Comparison of ENCODE assay signal across 11 cellular contexts in the genomic region with DNA sequence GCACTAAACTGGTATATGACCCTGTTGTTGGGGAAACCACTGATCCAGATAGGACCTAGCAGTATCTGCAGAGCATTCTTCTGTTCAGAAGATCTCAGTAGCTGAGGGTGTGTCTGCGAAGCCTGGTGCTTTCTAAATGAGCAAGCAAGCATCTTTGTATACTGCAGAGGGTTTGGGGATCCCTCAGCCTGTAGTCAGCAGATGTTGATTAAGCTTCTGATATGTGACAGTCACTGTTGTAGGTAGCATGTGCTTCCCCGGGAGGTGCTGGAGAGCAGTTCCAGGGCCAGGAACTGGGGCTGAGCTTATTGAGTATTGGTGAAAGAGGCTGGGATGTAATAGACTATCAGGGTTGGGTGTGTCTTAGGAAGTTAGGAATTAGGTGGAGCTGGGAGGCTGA. TPM values are rescaled to one million over a fixed set of nuclear protein-coding genes. Genes with fewer than 3 reads are reported as not detected.
DNase-seq lines count a peak whose midpoint lies in the region; ATAC-seq and TF ChIP-seq lines count a peak whose summit lies in the region.
"Had no signal": no experiment of that assay in that cellular context is flagged by ENCODE, and none has a peak within 500 bp of the region (broad histone marks: within the 10 kb centered on the region; RNA-seq: fewer than 3 reads in every experiment).

No MANE protein-coding gene starts in this region.

- H2AFZ ChIP-seq in mesenchymal stem cell (ENCODE audit: low read depth, low read length) = no peak overlapping the region

- DNase-seq in AG10803 (ENCODE audit: low read depth) = no peak
- no peak for DNase-seq in HAP-1 (ENCODE audit: low spot score in 2 of 2)
- no peak for DNase-seq in activated T-helper 1 cell treated with anti-CD3 and anti-CD28 coated beads, Interleukin-12 subunit alpha, Interleukin-12 subunit beta, Interleukin-2, Interleukin-4 antibody, amounts not matched to agents 30 ng/mL and 10 ng/mL and 1 ng/mL, durations not matched to agents 14 hours and 24 hours and 36 hours (ENCODE audit: low spot score)
- no peak for DNase-seq in mesenchymal stem cell
- DNase-seq in kidney tubule cell (ENCODE audit: low spot score) = no peak
- no peak for DNase-seq in GM10248 (ENCODE audit: extremely low spot score)
- DNase-seq in NOMO-1 treated with dmso at 0.1 percent for 144 hours (lab: John Stamatoyannopoulos, UW; ENCODE audit: unreplicated experiment) = no peak
- DNase-seq: GDM1, small intestine, upper lobe of left lung had no signal

- no peak overlapping the region for H2BK15ac ChIP-seq in mesenchymal stem cell (ENCODE audit: low read depth, poor library complexity, severe bottlenecking)

- peak overlapping the region; percentile 94 for H3K4me3 Mint-ChIP-seq in activated T-helper 1 cell treated with anti-CD3 and anti-CD28 coated beads, Interleukin-12 subunit alpha, Interleukin-12 subunit beta, Interleukin-2, Interleukin-4 antibody, amounts not matched to agents 30 ng/mL and 10 ng/mL and 1 ng/mL, durations not matched to agents 14 hours and 24 hours and 36 hours

- H3K27me3 ChIP-seq in HAP-1 (ENCODE audit: low read depth) (no peaks in the 10 kb centered on the region), mesenchymal stem cell (ENCODE audit: control insufficient read depth in 1 of 2, insufficient read depth in 1 of 2, low read length in 2 of 2) (no peaks in the 10 kb centered on the region)
- H3K27me3 ChIP-seq: upper lobe of left lung had no signal

- no peak overlapping the region for H2BK5ac ChIP-seq in mesenchymal stem cell (ENCODE audit: low read depth, low read length, poor library complexity, severe bottlenecking)

- no peak overlapping the region for H3K18ac ChIP-seq in mesenchymal stem cell (ENCODE audit: low read depth in 1 of 2, low read length in 2 of 2)

- no peak for TF ChIP-seq CTCF in AG10803 (conservative IDR thresholded peaks at IDR 0.05; ENCODE audit: low read length)
- no peak for TF ChIP-seq CTCF in GM10248 (IDR thresholded peaks at IDR 0.05; ENCODE audit: control extremely low read depth, extremely low read depth, low read depth, missing control alignments)

- H3K4me1 ChIP-seq in HAP-1 = peaks cover 18% of the 10 kb centered on the region
- H3K4me1 ChIP-seq in mesenchymal stem cell (ENCODE audit: control insufficient read depth, insufficient read depth, low read depth, low read length) = peaks cover 25% of the 10 kb centered on the region

- H3K23ac ChIP-seq in mesenchymal stem cell (ENCODE audit: low read length in 2 of 2) = no peak overlapping the region

- H3K79me1 ChIP-seq in mesenchymal stem cell (replicated peaks; ENCODE audit: low read length, poor library complexity, severe bottlenecking) = peaks cover 10% of the 10 kb centered on the region

- peaks cover 16% of the 10 kb centered on the region for H3K36me3 Mint-ChIP-seq in activated T-helper 1 cell treated with anti-CD3 and anti-CD28 coated beads, Interleukin-12 subunit alpha, Interleukin-12 subunit beta, Interleukin-2, Interleukin-4 antibody, amounts not matched to agents 30 ng/mL and 10 ng/mL and 1 ng/mL, durations not matched to agents 14 hours and 24 hours and 36 hours (ENCODE audit: low read depth)

- peaks cover 30% of the 10 kb centered on the region for H3K36me3 ChIP-seq in HAP-1 (replicated peaks)
- peaks cover 36% of the 10 kb centered on the region in 2 experiments for H3K36me3 ChIP-seq in mesenchymal stem cell (ENCODE audit: control insufficient read depth in 1 of 2, insufficient read depth in 2 of 2, low read depth in 1 of 2, low read length in 2 of 2)

- peak overlapping the region in 1 of 2 experiments; percentile 19 for H2BK12ac ChIP-seq in mesenchymal stem cell (ENCODE audit: low read length in 2 of 2)

- H3K9me3 Mint-ChIP-seq in activated T-helper 1 cell treated with anti-CD3 and anti-CD28 coated beads, Interleukin-12 subunit alpha, Interleukin-12 subunit beta, Interleukin-2, Interleukin-4 antibody, amounts not matched to agents 30 ng/mL and 10 ng/mL and 1 ng/mL, durations not matched to agents 14 hours and 24 hours and 36 hours = no peaks in the 10 kb centered on the region

- no peak overlapping the region for H3K27ac ChIP-seq in mesenchymal stem cell (ENCODE audit: low read length, poor library complexity, severe bottlenecking)

- H3K4ac ChIP-seq in mesenchymal stem cell (ENCODE audit: low read depth in 1 of 2, low read length in 2 of 2) = no peak overlapping the region

- no peak overlapping the region for H3K14ac ChIP-seq in mesenchymal stem cell (ENCODE audit: low read length in 2 of 2)

- no peak overlapping the region for H2BK120ac ChIP-seq in mesenchymal stem cell (ENCODE audit: low read depth, low read length)

- in situ Hi-C loops in HAP-1 (cut with MboI; ENCODE audit: low sequenced_read_pairs) = no loop called here

- H4K8ac ChIP-seq in mesenchymal stem cell (ENCODE audit: low read length) = no peak overlapping the region

- 85% methylated on average over 2 of the region's 2 CpGs for WGBS in mesenchymal stem cell

- peak overlapping the region; percentile 98 for H3K4me3 ChIP-seq in AG10803 (ENCODE audit: low read length)
- H3K4me3 ChIP-seq in HAP-1 = peak overlapping the region; percentile 82
- H3K4me3 ChIP-seq in mesenchymal stem cell (ENCODE audit: insufficient read depth in 1 of 2, low read depth in 1 of 2, low read length in 2 of 2) = peak overlapping the region in 1 of 2 experiments; percentile 100

- H4K91ac ChIP-seq in mesenchymal stem cell (ENCODE audit: low read length) = no peak overlapping the region

- no peak for ATAC-seq in GM18511 (IDR thresholded peaks at IDR 0.05; ENCODE audit: unreplicated experiment)

- CTCF ChIA-PET in GM10248 (lab: Yijun Ruan, JAX) = interaction anchor here (0.6 to 4.8 kb wide), 6 partner anchors 12 to 97 kb away, joined by 3 to 48 read pairs (median 4); a partner anchor contains a TSS

- no peaks in the 10 kb centered on the region for H3K27me3 Mint-ChIP-seq in activated T-helper 1 cell treated with anti-CD3 and anti-CD28 coated beads, Interleukin-12 subunit alpha, Interleukin-12 subunit beta, Interleukin-2, Interleukin-4 antibody, amounts not matched to agents 30 ng/mL and 10 ng/mL and 1 ng/mL, durations not matched to agents 14 hours and 24 hours and 36 hours (ENCODE audit: insufficient read depth)

- peak overlapping the region; percentile 100 for H3K9ac ChIP-seq in mesenchymal stem cell (ENCODE audit: low read length)

- peak overlapping the region; percentile 79 for H3K27ac Mint-ChIP-seq in activated T-helper 1 cell treated with anti-CD3 and anti-CD28 coated beads, Interleukin-12 subunit alpha, Interleukin-12 subunit beta, Interleukin-2, Interleukin-4 antibody, amounts not matched to agents 30 ng/mL and 10 ng/mL and 1 ng/mL, durations not matched to agents 14 hours and 24 hours and 36 hours

- peak overlapping the region; percentile 58 for H3K4me2 ChIP-seq in mesenchymal stem cell (ENCODE audit: low read length, poor library complexity, severe bottlenecking)

- no peak overlapping the region for H2AK5ac ChIP-seq in mesenchymal stem cell (ENCODE audit: low read length, severe bottlenecking)

- H3K9me3 ChIP-seq in HAP-1 (no peaks in the 10 kb centered on the region), mesenchymal stem cell (ENCODE audit: control insufficient read depth, low read length) (no peaks in the 10 kb centered on the region)
- H3K9me3 ChIP-seq: upper lobe of left lung had no signal

- intact Hi-C loops in activated T-helper 1 cell treated with anti-CD3 and anti-CD28 coated beads, Interleukin-12 subunit alpha, Interleukin-12 subunit beta, Interleukin-2, Interleukin-4 antibody, amounts not matched to agents 30 ng/mL and 10 ng/mL and 1 ng/mL, durations not matched to agents 14 hours and 24 hours and 36 hours (cut with micrococcal nuclease) = loop anchor here (5.0 to 10.0 kb wide), 3 partner anchors 929 to 1281 kb away; a partner anchor contains a TSS

- POLR2A ChIA-PET in GM10248 (lab: Yijun Ruan, JAX) = interaction anchor here (0.8 to 1.1 kb wide), 2 partner anchors 32 to 285 kb away, joined by 3 read pairs; a partner anchor contains a TSS

- peaks cover 46% of the 10 kb centered on the region for H3K4me1 Mint-ChIP-seq in activated T-helper 1 cell treated with anti-CD3 and anti-CD28 coated beads, Interleukin-12 subunit alpha, Interleukin-12 subunit beta, Interleukin-2, Interleukin-4 antibody, amounts not matched to agents 30 ng/mL and 10 ng/mL and 1 ng/mL, durations not matched to agents 14 hours and 24 hours and 36 hours (ENCODE audit: low read depth)

RNA-seq across cellular contexts. Expression of a gene that starts 1.5 kb away (rescaled TPM):
- 75.4 and 79.7 TPM in 2 replicates for total RNA-seq in activated T-helper 1 cell treated with anti-CD3 and anti-CD28 coated beads, Interleukin-12 subunit alpha, Interleukin-12 subunit beta, Interleukin-2, Interleukin-4 antibody, amounts not matched to agents 30 ng/mL and 10 ng/mL and 1 ng/mL, durations not matched to agents 14 hours and 24 hours and 36 hours
- 43.0 TPM for polyA plus RNA-seq in mesenchymal stem cell (2013, experiment 1 of 2)
- 38.9 TPM for polyA plus RNA-seq in mesenchymal stem cell (2013, experiment 2 of 2)

RNA-seq across cellular contexts. Expression of a gene that starts 3.5 kb away (rescaled TPM):
- 4.4 and 4.7 TPM in 2 replicates for total RNA-seq in activated T-helper 1 cell treated with anti-CD3 and anti-CD28 coated beads, Interleukin-12 subunit alpha, Interleukin-12 subunit beta, Interleukin-2, Interleukin-4 antibody, amounts not matched to agents 30 ng/mL and 10 ng/mL and 1 ng/mL, durations not matched to agents 14 hours and 24 hours and 36 hours
- 129 TPM for polyA plus RNA-seq in mesenchymal stem cell (2013, experiment 1 of 2)
- 134 TPM for polyA plus RNA-seq in mesenchymal stem cell (2013, experiment 2 of 2)

RNA-seq across cellular contexts. Expression of a gene that starts 22.2 kb away (rescaled TPM):
- 149 and 156 TPM in 2 replicates for total RNA-seq in activated T-helper 1 cell treated with anti-CD3 and anti-CD28 coated beads, Interleukin-12 subunit alpha, Interleukin-12 subunit beta, Interleukin-2, Interleukin-4 antibody, amounts not matched to agents 30 ng/mL and 10 ng/mL and 1 ng/mL, durations not matched to agents 14 hours and 24 hours and 36 hours
- 73.1 TPM for polyA plus RNA-seq in mesenchymal stem cell (2013, experiment 1 of 2)
- polyA plus RNA-seq in mesenchymal stem cell (2013, experiment 2 of 2) = 76.3 TPM

RNA-seq across cellular contexts. Expression of a gene that starts 22.3 kb away (rescaled TPM):
- total RNA-seq in activated T-helper 1 cell treated with anti-CD3 and anti-CD28 coated beads, Interleukin-12 subunit alpha, Interleukin-12 subunit beta, Interleukin-2, Interleukin-4 antibody, amounts not matched to agents 30 ng/mL and 10 ng/mL and 1 ng/mL, durations not matched to agents 14 hours and 24 hours and 36 hours = 72.2 and 73.7 TPM in 2 replicates
- 20.5 TPM for polyA plus RNA-seq in mesenchymal stem cell (2013, experiment 1 of 2)
- 20.9 TPM for polyA plus RNA-seq in mesenchymal stem cell (2013, experiment 2 of 2)

RNA-seq across cellular contexts. Expression of a gene that starts 33.6 kb away (rescaled TPM):
- 450 and 462 TPM in 2 replicates for total RNA-seq in activated T-helper 1 cell treated with anti-CD3 and anti-CD28 coated beads, Interleukin-12 subunit alpha, Interleukin-12 subunit beta, Interleukin-2, Interleukin-4 antibody, amounts not matched to agents 30 ng/mL and 10 ng/mL and 1 ng/mL, durations not matched to agents 14 hours and 24 hours and 36 hours
- polyA plus RNA-seq in mesenchymal stem cell (2013, experiment 1 of 2) = 111 TPM
- 103 TPM for polyA plus RNA-seq in mesenchymal stem cell (2013, experiment 2 of 2)
